In the genomic region with DNA sequence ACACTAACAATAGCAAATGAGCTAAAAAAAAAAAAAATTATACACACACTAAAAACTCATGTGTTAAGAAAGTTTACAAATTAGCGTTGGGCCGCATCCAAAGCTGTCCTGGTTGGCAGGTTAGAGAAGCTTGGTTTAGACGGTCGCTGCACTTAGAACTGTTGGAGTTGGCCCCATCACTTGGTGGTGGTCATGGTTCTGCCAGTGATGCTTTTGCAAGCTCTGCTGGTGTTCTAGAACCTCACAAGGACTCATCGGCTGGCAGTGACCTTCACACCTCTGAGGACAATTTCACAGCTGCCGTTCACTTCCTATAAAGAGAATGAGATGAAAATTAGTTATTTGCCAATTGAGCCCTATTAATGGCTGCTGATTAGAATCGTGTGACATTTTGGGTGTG, we compare ENCODE assay signal across 34 cellular contexts.
"Had no signal": no experiment of that assay in that cellular context is flagged by ENCODE, and none has a peak within 500 bp of the region (broad histone marks: within the 10 kb centered on the region; RNA-seq: fewer than 3 reads in every experiment).

No MANE protein-coding gene starts in this region.

- H3K27ac ChIP-seq: KMS-11 had no signal

- DNase-seq: Karpas-422, Kasumi-1, MG63, MM.1S, MV-4-11, NCI-H1048, NCI-H1092, NCI-H1092 treated with DMSO at 0.1 percent for 48 hours, NCI-H1105, NCI-H1105 treated with DMSO at 0.1 percent for 48 hours, NCI-H1417, NCI-H1417 treated with DMSO at 0.1 percent for 48 hours, NCI-H1436, NCI-H1436 treated with DMSO at 0.1 percent for 48 hours, NCI-H146, NCI-H1694, NCI-H1694 treated with DMSO at 0.1 percent for 48 hours, NCI-H187, NCI-H187 treated with DMSO at 0.1 percent for 48 hours, NCI-H1930, NCI-H2029, NCI-H2029 treated with DMSO at 0.1 percent for 48 hours, NCI-H2081, NCI-H2081 treated with DMSO at 0.1 percent for 48 hours, NCI-H2107, NCI-H2171, NCI-H2171 treated with DMSO at 0.1 percent for 48 hours, NCI-H2227 treated with DMSO at 0.1 percent for 48 hours, NCI-H226, NCI-H345, NCI-H446, NCI-H446 treated with DMSO at 0.1 percent for 48 hours, NCI-H510A had no signal

- H3K4me2 ChIP-seq: KMS-11 had no signal

- H3K9me3 ChIP-seq: MG63 had no signal

- H3K9ac ChIP-seq: KMS-11 had no signal

- H3K36me3 ChIP-seq: MG63 had no signal

- H3K4me3 ChIP-seq: MG63 had no signal

- H3K27me3 ChIP-seq: MG63 had no signal
